1 cellular context compared by ENCODE assay signal in the genomic region with DNA sequence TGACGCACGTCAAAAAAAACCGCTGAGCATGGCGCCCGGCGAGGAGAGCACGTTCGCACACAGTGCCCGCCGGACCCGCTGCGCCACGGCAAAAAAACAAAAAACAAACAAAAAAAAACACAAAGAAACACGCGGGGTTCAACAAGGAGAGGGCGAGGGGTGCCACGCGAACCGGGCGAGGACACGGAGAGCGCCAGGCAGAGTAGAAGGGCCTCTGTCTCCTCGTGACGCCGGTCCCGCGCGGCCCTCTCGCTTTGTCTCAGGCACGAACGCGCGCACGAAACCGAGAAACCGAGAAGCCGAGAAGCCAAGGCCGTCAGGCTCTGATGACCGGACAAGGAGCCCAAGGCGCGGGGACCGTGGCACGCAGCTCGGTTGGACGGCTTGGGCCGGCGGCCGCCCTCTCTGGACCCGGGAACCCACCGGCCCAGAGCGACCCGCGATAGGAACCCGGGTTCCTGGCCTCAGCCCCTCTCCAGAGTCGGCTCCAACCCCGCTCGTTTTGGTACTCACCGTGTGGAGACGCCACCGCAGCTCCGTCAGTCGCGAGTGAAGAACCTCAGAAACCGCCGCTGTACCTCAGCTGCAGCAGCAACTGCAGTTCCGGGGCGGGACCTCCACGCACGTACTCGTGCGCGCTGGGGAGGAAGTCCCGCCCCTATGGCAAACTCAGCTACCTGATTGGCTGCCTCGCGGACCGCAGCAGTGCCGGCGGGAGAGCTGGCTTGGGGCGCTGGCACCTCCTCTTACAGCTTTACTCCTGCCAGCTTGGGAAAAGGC.
TF ChIP-seq lines count a peak whose summit lies in the region.

A gene with protein sequence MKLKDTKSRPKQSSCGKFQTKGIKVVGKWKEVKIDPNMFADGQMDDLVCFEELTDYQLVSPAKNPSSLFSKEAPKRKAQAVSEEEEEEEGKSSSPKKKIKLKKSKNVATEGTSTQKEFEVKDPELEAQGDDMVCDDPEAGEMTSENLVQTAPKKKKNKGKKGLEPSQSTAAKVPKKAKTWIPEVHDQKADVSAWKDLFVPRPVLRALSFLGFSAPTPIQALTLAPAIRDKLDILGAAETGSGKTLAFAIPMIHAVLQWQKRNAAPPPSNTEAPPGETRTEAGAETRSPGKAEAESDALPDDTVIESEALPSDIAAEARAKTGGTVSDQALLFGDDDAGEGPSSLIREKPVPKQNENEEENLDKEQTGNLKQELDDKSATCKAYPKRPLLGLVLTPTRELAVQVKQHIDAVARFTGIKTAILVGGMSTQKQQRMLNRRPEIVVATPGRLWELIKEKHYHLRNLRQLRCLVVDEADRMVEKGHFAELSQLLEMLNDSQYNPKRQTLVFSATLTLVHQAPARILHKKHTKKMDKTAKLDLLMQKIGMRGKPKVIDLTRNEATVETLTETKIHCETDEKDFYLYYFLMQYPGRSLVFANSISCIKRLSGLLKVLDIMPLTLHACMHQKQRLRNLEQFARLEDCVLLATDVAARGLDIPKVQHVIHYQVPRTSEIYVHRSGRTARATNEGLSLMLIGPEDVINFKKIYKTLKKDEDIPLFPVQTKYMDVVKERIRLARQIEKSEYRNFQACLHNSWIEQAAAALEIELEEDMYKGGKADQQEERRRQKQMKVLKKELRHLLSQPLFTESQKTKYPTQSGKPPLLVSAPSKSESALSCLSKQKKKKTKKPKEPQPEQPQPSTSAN (minus strand): TSS at position 597 of the 780 bp plus-strand sequence. CDS start 1,460 bp downstream, outside the sequence.
A gene with protein sequence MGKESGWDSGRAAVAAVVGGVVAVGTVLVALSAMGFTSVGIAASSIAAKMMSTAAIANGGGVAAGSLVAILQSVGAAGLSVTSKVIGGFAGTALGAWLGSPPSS (plus strand): TSS at position 705 of the 780 bp plus-strand sequence. CDS start 15,628 bp downstream, outside the sequence.

TF ChIP-seq in HepG2, 621 proteins besides CTCF, POLR2A, EP300 and RAD21 (continued from another document and continues in another):
- TF ChIP-seq, protein P1, sequence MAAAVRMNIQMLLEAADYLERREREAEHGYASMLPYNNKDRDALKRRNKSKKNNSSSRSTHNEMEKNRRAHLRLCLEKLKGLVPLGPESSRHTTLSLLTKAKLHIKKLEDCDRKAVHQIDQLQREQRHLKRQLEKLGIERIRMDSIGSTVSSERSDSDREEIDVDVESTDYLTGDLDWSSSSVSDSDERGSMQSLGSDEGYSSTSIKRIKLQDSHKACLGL (CRISPR knock-in tag; IDR thresholded peaks at IDR 0.05) = no peak; the same call in 1 of the 2 replicates
- peak; percentile 40; the same call in 1 of the 2 replicates for TF ChIP-seq TGIF2 (CRISPR knock-in tag; IDR thresholded peaks at IDR 0.05)
- peak; percentile 47; the same call in 1 of the 2 replicates for TF ChIP-seq ZNF350 (CRISPR knock-in tag; IDR thresholded peaks at IDR 0.05; ENCODE audit: borderline replicate concordance, low read depth)
- TF ChIP-seq JARID2 (CRISPR knock-in tag; IDR thresholded peaks at IDR 0.05; ENCODE audit: insufficient replicate concordance) = no peak
- TF ChIP-seq MED8 (CRISPR knock-in tag; IDR thresholded peaks at IDR 0.05; ENCODE audit: insufficient replicate concordance) = no peak
- no peak; the same call in 1 of the 2 replicates for TF ChIP-seq ZNF670 (CRISPR knock-in tag; IDR thresholded peaks at IDR 0.05; ENCODE audit: borderline replicate concordance)
- no peak for TF ChIP-seq TOPORS (CRISPR knock-in tag; IDR thresholded peaks at IDR 0.05)
- TF ChIP-seq, protein P2, sequence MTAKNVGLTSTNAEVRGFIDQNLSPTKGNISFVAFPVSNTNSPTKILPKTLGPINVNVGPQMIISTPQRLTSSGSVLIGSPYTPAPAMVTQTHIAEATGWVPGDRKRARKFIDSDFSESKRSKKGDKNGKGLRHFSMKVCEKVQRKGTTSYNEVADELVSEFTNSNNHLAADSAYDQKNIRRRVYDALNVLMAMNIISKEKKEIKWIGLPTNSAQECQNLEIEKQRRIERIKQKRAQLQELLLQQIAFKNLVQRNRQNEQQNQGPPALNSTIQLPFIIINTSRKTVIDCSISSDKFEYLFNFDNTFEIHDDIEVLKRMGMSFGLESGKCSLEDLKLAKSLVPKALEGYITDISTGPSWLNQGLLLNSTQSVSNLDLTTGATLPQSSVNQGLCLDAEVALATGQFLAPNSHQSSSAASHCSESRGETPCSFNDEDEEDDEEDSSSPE (CRISPR knock-in tag; IDR thresholded peaks at IDR 0.05) = peak; percentile 97
- peak; percentile 26; the same call in 1 of the 2 replicates for TF ChIP-seq CREB1 (IDR thresholded peaks at IDR 0.05)
- peak; percentile 39 for TF ChIP-seq CREB1 (CRISPR knock-in tag; IDR thresholded peaks at IDR 0.05)
- TF ChIP-seq, protein P3, sequence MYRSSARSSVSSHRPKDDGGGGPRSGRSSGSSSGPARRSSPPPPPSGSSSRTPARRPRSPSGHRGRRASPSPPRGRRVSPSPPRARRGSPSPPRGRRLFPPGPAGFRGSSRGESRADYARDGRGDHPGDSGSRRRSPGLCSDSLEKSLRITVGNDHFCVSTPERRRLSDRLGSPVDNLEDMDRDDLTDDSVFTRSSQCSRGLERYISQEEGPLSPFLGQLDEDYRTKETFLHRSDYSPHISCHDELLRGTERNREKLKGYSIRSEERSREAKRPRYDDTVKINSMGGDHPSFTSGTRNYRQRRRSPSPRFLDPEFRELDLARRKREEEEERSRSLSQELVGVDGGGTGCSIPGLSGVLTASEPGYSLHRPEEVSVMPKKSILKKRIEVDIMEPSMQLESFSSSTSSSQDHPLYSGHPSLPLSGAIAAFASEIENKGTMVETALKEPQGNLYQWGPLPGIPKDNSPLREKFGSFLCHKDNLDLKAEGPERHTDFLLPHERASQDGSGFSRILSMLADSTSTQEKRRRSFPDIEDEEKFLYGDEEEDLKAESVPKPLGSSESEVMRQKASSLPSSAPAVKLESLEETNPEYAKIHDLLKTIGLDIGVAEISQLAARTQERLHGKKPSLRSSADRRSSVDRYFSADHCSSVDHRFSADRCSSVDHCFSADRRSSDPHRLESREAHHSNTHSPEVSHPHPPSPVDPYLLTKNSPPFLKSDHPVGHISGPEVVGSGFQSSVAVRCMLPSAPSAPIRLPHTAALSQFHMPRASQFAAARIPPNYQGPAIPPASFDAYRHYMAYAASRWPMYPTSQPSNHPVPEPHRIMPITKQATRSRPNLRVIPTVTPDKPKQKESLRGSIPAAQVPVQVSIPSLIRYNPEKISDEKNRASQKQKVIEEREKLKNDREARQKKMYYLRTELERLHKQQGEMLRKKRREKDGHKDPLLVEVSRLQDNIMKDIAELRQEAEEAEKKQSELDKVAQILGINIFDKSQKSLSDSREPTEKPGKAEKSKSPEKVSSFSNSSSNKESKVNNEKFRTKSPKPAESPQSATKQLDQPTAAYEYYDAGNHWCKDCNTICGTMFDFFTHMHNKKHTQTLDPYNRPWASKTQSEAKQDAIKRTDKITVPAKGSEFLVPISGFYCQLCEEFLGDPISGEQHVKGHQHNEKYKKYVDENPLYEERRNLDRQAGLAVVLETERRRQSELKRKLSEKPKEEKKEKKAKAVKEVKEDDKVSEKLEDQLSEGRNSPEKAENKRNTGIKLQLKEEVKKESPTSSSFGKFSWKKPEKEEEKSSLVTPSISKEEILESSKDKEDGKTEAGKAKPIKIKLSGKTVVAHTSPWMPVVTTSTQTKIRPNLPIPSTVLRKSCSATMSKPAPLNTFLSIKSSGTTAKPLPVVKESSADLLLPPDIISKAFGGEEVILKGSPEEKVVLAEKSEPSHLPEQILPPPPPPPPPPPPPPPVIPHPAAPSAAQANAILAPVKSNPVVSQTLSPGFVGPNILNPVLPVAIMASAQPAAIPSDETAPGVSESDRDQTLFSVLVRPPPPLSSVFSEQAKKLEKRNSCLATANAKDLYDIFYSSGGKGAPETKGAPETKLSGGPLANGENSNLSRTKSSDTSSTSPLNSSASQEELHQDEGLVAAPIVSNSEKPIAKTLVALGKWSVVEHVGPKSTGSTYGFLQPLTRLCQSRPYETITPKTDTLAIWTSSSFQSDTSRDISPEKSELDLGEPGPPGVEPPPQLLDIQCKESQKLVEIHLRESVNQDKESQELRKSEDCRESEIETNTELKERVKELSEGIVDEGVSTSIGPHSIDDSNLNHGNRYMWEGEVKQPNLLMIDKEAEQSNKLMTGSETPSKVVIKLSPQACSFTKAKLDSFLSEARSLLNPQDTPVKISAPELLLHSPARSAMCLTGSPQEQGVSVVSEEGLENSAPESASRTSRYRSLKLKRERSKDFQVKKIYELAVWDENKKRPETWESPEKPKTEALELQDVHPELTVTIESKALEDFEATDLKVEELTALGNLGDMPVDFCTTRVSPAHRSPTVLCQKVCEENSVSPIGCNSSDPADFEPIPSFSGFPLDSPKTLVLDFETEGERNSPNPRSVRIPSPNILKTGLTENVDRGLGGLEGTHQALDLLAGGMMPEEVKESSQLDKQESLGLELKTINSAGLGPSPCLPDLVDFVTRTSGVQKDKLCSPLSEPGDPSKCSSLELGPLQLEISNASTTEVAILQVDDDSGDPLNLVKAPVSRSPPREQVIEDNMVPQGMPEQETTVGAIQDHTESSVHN (CRISPR knock-in tag; IDR thresholded peaks at IDR 0.05) = no peak
- TF ChIP-seq ZNF253 (CRISPR knock-in tag; IDR thresholded peaks at IDR 0.05; ENCODE audit: borderline replicate concordance) = 0 out of 2 replicates have a peak, but pooled peaks have one; percentile 54
- TF ChIP-seq THYN1 (CRISPR knock-in tag; IDR thresholded peaks at IDR 0.05; ENCODE audit: borderline replicate concordance, low read depth) = no peak
- TF ChIP-seq MIXL1 (CRISPR knock-in tag; IDR thresholded peaks at IDR 0.05) = no peak
- no peak for TF ChIP-seq PCBP2 (optimal IDR thresholded peaks at IDR 0.05; ENCODE audit: low read depth, low read length, poor library complexity, severe bottlenecking)
- TF ChIP-seq MEF2D (CRISPR knock-in tag; IDR thresholded peaks at IDR 0.05) = 0 out of 2 replicates have a peak, but pooled peaks have one; percentile 18
- TF ChIP-seq, protein P4, sequence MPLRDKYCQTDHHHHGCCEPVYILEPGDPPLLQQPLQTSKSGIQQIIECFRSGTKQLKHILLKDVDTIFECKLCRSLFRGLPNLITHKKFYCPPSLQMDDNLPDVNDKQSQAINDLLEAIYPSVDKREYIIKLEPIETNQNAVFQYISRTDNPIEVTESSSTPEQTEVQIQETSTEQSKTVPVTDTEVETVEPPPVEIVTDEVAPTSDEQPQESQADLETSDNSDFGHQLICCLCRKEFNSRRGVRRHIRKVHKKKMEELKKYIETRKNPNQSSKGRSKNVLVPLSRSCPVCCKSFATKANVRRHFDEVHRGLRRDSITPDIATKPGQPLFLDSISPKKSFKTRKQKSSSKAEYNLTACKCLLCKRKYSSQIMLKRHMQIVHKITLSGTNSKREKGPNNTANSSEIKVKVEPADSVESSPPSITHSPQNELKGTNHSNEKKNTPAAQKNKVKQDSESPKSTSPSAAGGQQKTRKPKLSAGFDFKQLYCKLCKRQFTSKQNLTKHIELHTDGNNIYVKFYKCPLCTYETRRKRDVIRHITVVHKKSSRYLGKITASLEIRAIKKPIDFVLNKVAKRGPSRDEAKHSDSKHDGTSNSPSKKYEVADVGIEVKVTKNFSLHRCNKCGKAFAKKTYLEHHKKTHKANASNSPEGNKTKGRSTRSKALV (CRISPR knock-in tag; IDR thresholded peaks at IDR 0.05) = no peak
- TF ChIP-seq, protein P5, sequence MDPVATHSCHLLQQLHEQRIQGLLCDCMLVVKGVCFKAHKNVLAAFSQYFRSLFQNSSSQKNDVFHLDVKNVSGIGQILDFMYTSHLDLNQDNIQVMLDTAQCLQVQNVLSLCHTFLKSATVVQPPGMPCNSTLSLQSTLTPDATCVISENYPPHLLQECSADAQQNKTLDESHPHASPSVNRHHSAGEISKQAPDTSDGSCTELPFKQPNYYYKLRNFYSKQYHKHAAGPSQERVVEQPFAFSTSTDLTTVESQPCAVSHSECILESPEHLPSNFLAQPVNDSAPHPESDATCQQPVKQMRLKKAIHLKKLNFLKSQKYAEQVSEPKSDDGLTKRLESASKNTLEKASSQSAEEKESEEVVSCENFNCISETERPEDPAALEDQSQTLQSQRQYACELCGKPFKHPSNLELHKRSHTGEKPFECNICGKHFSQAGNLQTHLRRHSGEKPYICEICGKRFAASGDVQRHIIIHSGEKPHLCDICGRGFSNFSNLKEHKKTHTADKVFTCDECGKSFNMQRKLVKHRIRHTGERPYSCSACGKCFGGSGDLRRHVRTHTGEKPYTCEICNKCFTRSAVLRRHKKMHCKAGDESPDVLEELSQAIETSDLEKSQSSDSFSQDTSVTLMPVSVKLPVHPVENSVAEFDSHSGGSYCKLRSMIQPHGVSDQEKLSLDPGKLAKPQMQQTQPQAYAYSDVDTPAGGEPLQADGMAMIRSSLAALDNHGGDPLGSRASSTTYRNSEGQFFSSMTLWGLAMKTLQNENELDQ (CRISPR knock-in tag; IDR thresholded peaks at IDR 0.05; ENCODE audit: borderline replicate concordance) = no peak
- TF ChIP-seq, protein P6, sequence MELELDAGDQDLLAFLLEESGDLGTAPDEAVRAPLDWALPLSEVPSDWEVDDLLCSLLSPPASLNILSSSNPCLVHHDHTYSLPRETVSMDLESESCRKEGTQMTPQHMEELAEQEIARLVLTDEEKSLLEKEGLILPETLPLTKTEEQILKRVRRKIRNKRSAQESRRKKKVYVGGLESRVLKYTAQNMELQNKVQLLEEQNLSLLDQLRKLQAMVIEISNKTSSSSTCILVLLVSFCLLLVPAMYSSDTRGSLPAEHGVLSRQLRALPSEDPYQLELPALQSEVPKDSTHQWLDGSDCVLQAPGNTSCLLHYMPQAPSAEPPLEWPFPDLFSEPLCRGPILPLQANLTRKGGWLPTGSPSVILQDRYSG (CRISPR knock-in tag; IDR thresholded peaks at IDR 0.05) = no peak
- TF ChIP-seq ZNF382 (CRISPR knock-in tag; IDR thresholded peaks at IDR 0.05; ENCODE audit: borderline replicate concordance) = no peak
- TF ChIP-seq, protein P7, sequence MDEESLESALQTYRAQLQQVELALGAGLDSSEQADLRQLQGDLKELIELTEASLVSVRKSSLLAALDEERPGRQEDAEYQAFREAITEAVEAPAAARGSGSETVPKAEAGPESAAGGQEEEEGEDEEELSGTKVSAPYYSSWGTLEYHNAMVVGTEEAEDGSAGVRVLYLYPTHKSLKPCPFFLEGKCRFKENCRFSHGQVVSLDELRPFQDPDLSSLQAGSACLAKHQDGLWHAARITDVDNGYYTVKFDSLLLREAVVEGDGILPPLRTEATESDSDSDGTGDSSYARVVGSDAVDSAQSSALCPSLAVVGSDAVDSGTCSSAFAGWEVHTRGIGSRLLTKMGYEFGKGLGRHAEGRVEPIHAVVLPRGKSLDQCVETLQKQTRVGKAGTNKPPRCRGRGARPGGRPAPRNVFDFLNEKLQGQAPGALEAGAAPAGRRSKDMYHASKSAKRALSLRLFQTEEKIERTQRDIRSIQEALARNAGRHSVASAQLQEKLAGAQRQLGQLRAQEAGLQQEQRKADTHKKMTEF (CRISPR knock-in tag; IDR thresholded peaks at IDR 0.05) = peak; percentile 46; the same call in 1 of the 2 replicates
- TF ChIP-seq, protein P8, sequence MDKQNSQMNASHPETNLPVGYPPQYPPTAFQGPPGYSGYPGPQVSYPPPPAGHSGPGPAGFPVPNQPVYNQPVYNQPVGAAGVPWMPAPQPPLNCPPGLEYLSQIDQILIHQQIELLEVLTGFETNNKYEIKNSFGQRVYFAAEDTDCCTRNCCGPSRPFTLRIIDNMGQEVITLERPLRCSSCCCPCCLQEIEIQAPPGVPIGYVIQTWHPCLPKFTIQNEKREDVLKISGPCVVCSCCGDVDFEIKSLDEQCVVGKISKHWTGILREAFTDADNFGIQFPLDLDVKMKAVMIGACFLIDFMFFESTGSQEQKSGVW (CRISPR knock-in tag; IDR thresholded peaks at IDR 0.05; ENCODE audit: borderline replicate concordance) = 0 out of 2 replicates have a peak, but pooled peaks have one; percentile 48
- TF ChIP-seq HDAC2 (CRISPR knock-in tag; IDR thresholded peaks at IDR 0.05) = no peak
- TF ChIP-seq SRSF4 (IDR thresholded peaks at IDR 0.05; ENCODE audit: low read depth, low read length, poor library complexity, severe bottlenecking) = no peak
- no peak for TF ChIP-seq HIVEP1 (CRISPR knock-in tag; IDR thresholded peaks at IDR 0.05)
- TF ChIP-seq ZNF816 (CRISPR knock-in tag; IDR thresholded peaks at IDR 0.05; ENCODE audit: borderline replicate concordance) = no peak
